9 cellular contexts compared by ENCODE assay signal in the genomic region with DNA sequence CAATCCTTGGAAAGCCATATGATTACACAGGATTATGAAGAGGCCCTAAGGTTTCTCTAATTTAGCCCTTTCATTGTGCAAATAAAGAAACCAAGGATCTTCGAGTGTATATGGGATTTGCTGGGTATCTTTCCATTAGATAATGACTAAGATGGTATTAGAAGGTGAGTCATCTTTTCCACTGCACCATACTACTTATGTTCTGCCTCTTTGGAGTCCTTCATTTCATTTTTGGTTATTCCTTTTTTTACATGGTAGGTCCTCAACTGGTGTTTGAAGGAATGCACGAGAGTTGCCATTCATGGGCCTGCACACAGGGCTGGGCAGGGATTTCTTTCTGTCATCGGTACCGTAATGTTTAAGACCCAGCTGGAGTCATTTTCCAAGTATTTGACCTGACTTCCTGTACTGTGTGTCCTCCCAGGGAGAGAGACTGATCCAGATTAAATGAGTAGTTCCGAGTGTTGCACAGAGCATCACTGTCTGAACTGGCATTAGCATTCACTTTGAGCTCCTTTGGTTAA.
A peak's percentile ranks its signal among the peaks of the same experiment; 100 is the strongest.
DNase-seq lines count a peak whose midpoint lies in the region; ATAC-seq and TF ChIP-seq lines count a peak whose summit lies in the region.
"Had no signal": no experiment of that assay in that cellular context is flagged by ENCODE, and none has a peak within 500 bp of the region (broad histone marks: within the 10 kb centered on the region; RNA-seq: fewer than 3 reads in every experiment).

No MANE protein-coding gene starts in this region.

- no peak for TF ChIP-seq CTCF in prostate gland (IDR thresholded peaks at IDR 0.05)

- no peaks in the 10 kb centered on the region for H3K9me3 ChIP-seq in prostate gland
- H3K9me3 ChIP-seq in Karpas-422 (ENCODE audit: low read length) = no peaks in the 10 kb centered on the region

- 0 out of 2 replicates have a peak, but pooled peaks cover 4% of the 10 kb centered on the region for H4K20me1 ChIP-seq in Karpas-422 (ENCODE audit: insufficient read depth, low read depth, low read length)

- peaks cover 27% of the 10 kb centered on the region for H3K36me3 Mint-ChIP-seq in effector memory CD8-positive, alpha-beta T cell (ENCODE audit: insufficient read depth)

- no peaks in the 10 kb centered on the region for H3K79me2 ChIP-seq in Karpas-422 (ENCODE audit: low read length)

- no peaks in the 10 kb centered on the region for H3K27me3 Mint-ChIP-seq in effector memory CD8-positive, alpha-beta T cell

- TF ChIP-seq POLR2A in prostate gland (IDR thresholded peaks at IDR 0.05) = no peak

- H3K4me3 ChIP-seq in prostate gland (no peak overlapping the region), Karpas-422 (ENCODE audit: low read length) (no peak overlapping the region)
- H3K4me3 ChIP-seq: GM12878 had no signal

- no peaks in the 10 kb centered on the region for H3K9me2 ChIP-seq in Karpas-422 (replicated peaks; ENCODE audit: insufficient read depth, low read length)

- H3K27ac Mint-ChIP-seq in effector memory CD8-positive, alpha-beta T cell = peak overlapping the region; percentile 93 to 97

- H3K36me3 ChIP-seq in prostate gland (no peaks in the 10 kb centered on the region), Karpas-422 (ENCODE audit: insufficient read depth, low read length) (no peaks in the 10 kb centered on the region)

- DNase-seq in ELR (ENCODE audit: low read depth) (peak; percentile 71), RPMI7951 (ENCODE audit: low read depth) (peak; percentile 72), prostate gland (ENCODE audit: low spot score) (no peak), NAMALWA (ENCODE audit: low spot score) (no peak), Karpas-422 (no peak)
- no peak for DNase-seq in effector memory CD8-positive, alpha-beta T cell

- H3K4me1 ChIP-seq in prostate gland (replicated peaks) = peaks cover 14% of the 10 kb centered on the region
- no peaks in the 10 kb centered on the region for H3K4me1 ChIP-seq in Karpas-422 (ENCODE audit: low read length)

- peaks cover 49 to 56% of the 10 kb centered on the region in 2 donors for H3K4me1 Mint-ChIP-seq in effector memory CD8-positive, alpha-beta T cell (ENCODE audit: low read depth in 2 of 2)

- no peak overlapping the region for H3K9ac ChIP-seq in Karpas-422 (ENCODE audit: low read length)

- intact Hi-C loops in prostate gland (cut with DNase I) = no loop called here

- H2AFZ ChIP-seq in Karpas-422 (ENCODE audit: low read length) = no peak overlapping the region

- H3K27ac ChIP-seq in prostate gland (peak overlapping the region; percentile 79 to 82), Karpas-422 (ENCODE audit: low read length) (no peak overlapping the region)

- H3K9me3 Mint-ChIP-seq in effector memory CD8-positive, alpha-beta T cell = no peaks in the 10 kb centered on the region

- 26% methylated on average over 5 of the region's 5 CpGs for WGBS in prostate gland

- no peak for ATAC-seq in effector memory CD8-positive, alpha-beta T cell (replicated peaks)
- ATAC-seq in GM21528 (IDR thresholded peaks at IDR 0.05; ENCODE audit: low FRiP score, unreplicated experiment) = no peak
- no peak for ATAC-seq in HG03432 (IDR thresholded peaks at IDR 0.05; ENCODE audit: unreplicated experiment)

- peak overlapping the region; percentile 49 to 63 for H3K4me3 Mint-ChIP-seq in effector memory CD8-positive, alpha-beta T cell

- no peaks in the 10 kb centered on the region for H3K27me3 ChIP-seq in prostate gland (replicated peaks; ENCODE audit: insufficient read depth)
- H3K27me3 ChIP-seq in Karpas-422 (ENCODE audit: low read length) = no peaks in the 10 kb centered on the region

- no peak overlapping the region for H3K4me2 ChIP-seq in Karpas-422 (ENCODE audit: low read depth, low read length, poor library complexity, severe bottlenecking)

Comparison
In these comparisons a context has a peak if more than half of its experiments do, and no peak if none do; other contexts are left out.
1. DNase-seq: peak in ELR (single experiment) and RPMI7951 (single experiment); none in effector memory CD8-positive, alpha-beta T cell (0 of 3), prostate gland (single experiment), NAMALWA (single experiment) and Karpas-422 (single experiment).